Comparison of ENCODE assay signal across 24 cellular contexts in genomic region chr7:24714676-24715010, GRCh38.
"Had no signal": no experiment of that assay in that cellular context is flagged by ENCODE, and none has a peak within 500 bp of the region (broad histone marks: within the 10 kb centered on the region; RNA-seq: fewer than 3 reads in every experiment).

No MANE protein-coding gene starts in this region.

- H3K4me3 ChIP-seq: heart left ventricle, left lung, mucosa of descending colon, pancreas, prostate gland, sigmoid colon, tibial nerve had no signal

- H3K27ac ChIP-seq: brain microvascular endothelial cell, foreskin keratinocyte, heart left ventricle, left lung, pancreas, prostate gland, sigmoid colon, tibial nerve had no signal

- ATAC-seq: activated CD4-positive, alpha-beta T cell treated with anti-CD3 and anti-CD28 coated beads for 36 hours; activated T-cell treated with anti-CD3 and anti-CD28 coated beads, Interleukin-2, amount 50 U/mL, for 4 hours; esophagus mucosa; foreskin keratinocyte; heart left ventricle; left lung; mucosa of descending colon; pancreas; stimulated activated memory B cell treated with anti-CD40 and anti-IgM and Interleukin-4, amounts not matched to agents 10 μg/mL and 1 μg/mL and 100 μg/mL, for 72 hours had no signal

- H3K27me3 ChIP-seq: brain microvascular endothelial cell, foreskin keratinocyte, heart left ventricle, left lung, pancreas, sigmoid colon, tibial nerve had no signal

- DNase-seq: activated CD4-positive, alpha-beta T cell treated with anti-CD3 and anti-CD28 coated beads for 36 hours; activated CD4-positive, CD25-positive, alpha-beta regulatory T cell; activated gamma-delta T cell treated with Interleukin-2 at 50 U/mL for 16 hours; activated naive CD4-positive, alpha-beta T cell treated with anti-CD3 and anti-CD28 coated beads, Interleukin-2, amount 50 U/mL, for 16 hours; activated T-cell treated with anti-CD3 and anti-CD28 coated beads, Interleukin-2, amount 50 U/mL, for 4 hours; amniotic stem cell; brain microvascular endothelial cell; caudate nucleus; foreskin keratinocyte; heart left ventricle; kidney glomerular epithelial cell; mucosa of descending colon; pancreas; retina; sigmoid colon; small intestine; stimulated activated CD4-positive, alpha-beta T cell treated with anti-CD3 and anti-CD28 coated beads, Interleukin-1b, Interleukin-23, amount 100 ng/mL, for 48 hours; stimulated activated CD4-positive, alpha-beta T cell treated with anti-CD3 and anti-CD28 coated beads, Interleukin-4, amount 100 ng/mL, for 4 hours; stimulated activated CD8-positive, alpha-beta memory T cell treated with anti-CD3 and anti-CD28 coated beads, Interleukin-4, amount 100 ng/mL, for 48 hours had no signal

- H3K4me1 ChIP-seq: foreskin keratinocyte, heart left ventricle, left lung, pancreas, prostate gland, sigmoid colon, tibial nerve had no signal

- H3K9me3 ChIP-seq: heart left ventricle, left lung, mucosa of descending colon, pancreas, prostate gland, sigmoid colon, tibial nerve had no signal

- H3K36me3 ChIP-seq: brain microvascular endothelial cell, left lung, pancreas, prostate gland had no signal
